Comparison of ENCODE assay signal across 1 cellular context in the genomic region with DNA sequence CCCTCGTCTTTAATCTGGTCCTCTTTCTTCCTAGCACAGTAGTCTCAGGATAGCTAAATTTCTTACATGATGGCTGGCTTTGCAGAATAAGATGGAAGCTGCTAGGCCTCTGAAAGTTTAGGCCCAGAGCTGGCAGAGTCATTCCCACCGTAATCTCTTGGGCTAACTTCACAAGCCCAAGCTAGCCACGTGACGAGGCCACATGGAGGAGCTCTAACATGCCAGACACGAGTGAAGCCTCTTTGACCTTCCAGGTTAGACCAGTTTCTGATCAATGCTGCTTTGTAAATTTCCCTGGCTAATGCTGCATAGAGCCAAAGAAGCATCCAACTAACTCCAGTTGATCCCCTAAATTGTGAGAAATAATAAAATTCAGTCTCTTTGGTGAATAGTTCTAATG.
TF ChIP-seq lines count a peak whose summit lies in the region.

No MANE protein-coding gene starts in this region.

TF ChIP-seq in H1, 55 proteins besides CTCF, POLR2A, EP300 and RAD21:
- TF ChIP-seq, protein P1, sequence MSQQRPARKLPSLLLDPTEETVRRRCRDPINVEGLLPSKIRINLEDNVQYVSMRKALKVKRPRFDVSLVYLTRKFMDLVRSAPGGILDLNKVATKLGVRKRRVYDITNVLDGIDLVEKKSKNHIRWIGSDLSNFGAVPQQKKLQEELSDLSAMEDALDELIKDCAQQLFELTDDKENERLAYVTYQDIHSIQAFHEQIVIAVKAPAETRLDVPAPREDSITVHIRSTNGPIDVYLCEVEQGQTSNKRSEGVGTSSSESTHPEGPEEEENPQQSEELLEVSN (IDR thresholded peaks at IDR 0.05): peak; percentile 89
- no peak for TF ChIP-seq TBP (IDR thresholded peaks at IDR 0.05; ENCODE audit: low read depth, low read length)
- TF ChIP-seq, protein P2, sequence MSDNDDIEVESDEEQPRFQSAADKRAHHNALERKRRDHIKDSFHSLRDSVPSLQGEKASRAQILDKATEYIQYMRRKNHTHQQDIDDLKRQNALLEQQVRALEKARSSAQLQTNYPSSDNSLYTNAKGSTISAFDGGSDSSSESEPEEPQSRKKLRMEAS (IDR thresholded peaks at IDR 0.05): peak; percentile 86
- TF ChIP-seq, protein P3, sequence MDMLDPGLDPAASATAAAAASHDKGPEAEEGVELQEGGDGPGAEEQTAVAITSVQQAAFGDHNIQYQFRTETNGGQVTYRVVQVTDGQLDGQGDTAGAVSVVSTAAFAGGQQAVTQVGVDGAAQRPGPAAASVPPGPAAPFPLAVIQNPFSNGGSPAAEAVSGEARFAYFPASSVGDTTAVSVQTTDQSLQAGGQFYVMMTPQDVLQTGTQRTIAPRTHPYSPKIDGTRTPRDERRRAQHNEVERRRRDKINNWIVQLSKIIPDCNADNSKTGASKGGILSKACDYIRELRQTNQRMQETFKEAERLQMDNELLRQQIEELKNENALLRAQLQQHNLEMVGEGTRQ (IDR thresholded peaks at IDR 0.05; ENCODE audit: low read length): peak; percentile 39; the same call in 1 of the 2 replicates
